1 cellular context compared by ENCODE assay signal in the genomic region with DNA sequence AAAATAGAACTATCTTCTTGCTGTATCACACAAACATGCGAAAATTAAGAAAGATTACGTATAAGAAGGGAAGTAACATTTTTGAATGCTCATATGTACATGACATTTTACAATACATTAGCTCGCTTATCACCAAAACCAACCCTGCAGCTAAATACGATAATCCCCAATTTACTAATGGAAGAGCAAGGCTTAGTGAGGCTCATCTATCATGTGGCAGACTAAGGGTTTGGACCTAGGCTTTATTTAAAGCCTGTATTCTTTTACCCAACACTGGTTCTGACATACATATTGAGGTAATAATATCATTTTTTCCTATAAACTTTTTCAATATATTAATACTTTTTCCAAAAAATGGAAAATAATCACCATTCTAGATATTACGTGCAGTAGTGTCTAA.
TF ChIP-seq lines count a peak whose summit lies in the region.

No MANE protein-coding gene starts in this region.

TF ChIP-seq in GM23338, 12 proteins besides CTCF, POLR2A, EP300 and RAD21 (continued from another document):
- TF ChIP-seq, protein P1, sequence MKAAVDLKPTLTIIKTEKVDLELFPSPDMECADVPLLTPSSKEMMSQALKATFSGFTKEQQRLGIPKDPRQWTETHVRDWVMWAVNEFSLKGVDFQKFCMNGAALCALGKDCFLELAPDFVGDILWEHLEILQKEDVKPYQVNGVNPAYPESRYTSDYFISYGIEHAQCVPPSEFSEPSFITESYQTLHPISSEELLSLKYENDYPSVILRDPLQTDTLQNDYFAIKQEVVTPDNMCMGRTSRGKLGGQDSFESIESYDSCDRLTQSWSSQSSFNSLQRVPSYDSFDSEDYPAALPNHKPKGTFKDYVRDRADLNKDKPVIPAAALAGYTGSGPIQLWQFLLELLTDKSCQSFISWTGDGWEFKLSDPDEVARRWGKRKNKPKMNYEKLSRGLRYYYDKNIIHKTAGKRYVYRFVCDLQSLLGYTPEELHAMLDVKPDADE (IDR thresholded peaks at IDR 0.05): no peak
- no peak for TF ChIP-seq JUNB (IDR thresholded peaks at IDR 0.05; ENCODE audit: unreplicated experiment)
- no peak for TF ChIP-seq ZNF331 (CRISPR knock-in tag; IDR thresholded peaks at IDR 0.05; ENCODE audit: low read depth)
- no peak for TF ChIP-seq POLR2AphosphoS5 (IDR thresholded peaks at IDR 0.05; ENCODE audit: low read depth)
